Comparison of ENCODE assay signal across 22 cellular contexts in the genomic region with DNA sequence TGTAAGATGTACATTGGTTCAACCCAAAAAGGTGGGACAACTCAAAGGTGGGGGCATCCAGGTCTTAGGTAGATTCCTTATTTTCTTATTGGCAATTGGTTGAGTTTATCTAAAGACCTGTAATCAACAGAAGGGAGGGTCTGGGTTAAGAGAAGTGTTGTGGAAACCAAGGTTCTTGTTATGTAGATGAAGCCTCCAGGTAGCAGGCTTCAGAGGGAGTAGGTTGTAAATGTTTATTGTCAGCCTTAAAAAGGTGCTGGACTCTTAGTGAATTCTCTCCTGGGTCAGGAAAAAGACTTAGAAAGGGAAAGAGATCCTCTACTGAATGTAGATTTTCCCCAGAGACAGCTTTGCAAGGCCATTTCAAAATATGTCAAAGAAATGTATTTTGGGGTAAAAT.
"Had no signal": no experiment of that assay in that cellular context is flagged by ENCODE, and none has a peak within 500 bp of the region (broad histone marks: within the 10 kb centered on the region; RNA-seq: fewer than 3 reads in every experiment).

No MANE protein-coding gene starts in this region.

- H3K4me3 ChIP-seq: esophagus muscularis mucosa, gastroesophageal sphincter, left ventricle myocardium inferior, lower lobe of right lung, neural progenitor cell, ovary, smooth muscle cell, suprapubic skin, thyroid gland, upper lobe of left lung, uterus had no signal

- ATAC-seq: effector memory CD8-positive, alpha-beta T cell; gastroesophageal sphincter; left cardiac atrium; lower lobe of right lung; natural killer cell treated with Interleukin-12 subunit alpha and Interleukin-12 subunit beta and Interleukin-15 and Interleukin-18, amount 100 ng/mL, for 72 hours; right cardiac atrium; stimulated activated naive CD8-positive, alpha-beta T cell treated with anti-CD3 and anti-CD28 coated beads, Interleukin-15, Interleukin-2, amounts not matched to agents 100 U/mL and 50 U/mL, for 24 hours had no signal

- H3K36me3 ChIP-seq: esophagus muscularis mucosa, gastroesophageal sphincter, left ventricle myocardium inferior, lower lobe of right lung, neural progenitor cell, ovary, suprapubic skin, thyroid gland, upper lobe of left lung, uterus had no signal

- DNase-seq: effector memory CD8-positive, alpha-beta T cell; glutamatergic neuron; immature natural killer cell; kidney; left cardiac atrium; left ventricle myocardium inferior; lower lobe of right lung; nucleus accumbens; ovary; right cardiac atrium; stimulated activated CD4-positive, alpha-beta T cell treated with anti-CD3 and anti-CD28 coated beads, Interleukin-2, amount 100 ng/mL, for 48 hours; stimulated activated naive CD8-positive, alpha-beta T cell treated with anti-CD3 and anti-CD28 coated beads, Interleukin-15, Interleukin-2, amounts not matched to agents 100 U/mL and 50 U/mL, for 24 hours; thyroid gland; upper lobe of left lung; uterus had no signal

- H3K4me2 ChIP-seq: neural progenitor cell, smooth muscle cell had no signal

- H3K9ac ChIP-seq: neural progenitor cell had no signal

- H3K4me1 ChIP-seq: esophagus muscularis mucosa, gastroesophageal sphincter, left ventricle myocardium inferior, lower lobe of right lung, suprapubic skin, upper lobe of left lung, uterus had no signal

- H3K9me3 ChIP-seq: esophagus muscularis mucosa, gastroesophageal sphincter, lower lobe of right lung, ovary, thyroid gland, upper lobe of left lung, uterus had no signal

- H3K27me3 ChIP-seq: esophagus muscularis mucosa, gastroesophageal sphincter, neural progenitor cell, ovary, suprapubic skin, thyroid gland, upper lobe of left lung, uterus had no signal

- H3K27ac ChIP-seq: epithelial cell of prostate, esophagus muscularis mucosa, gastroesophageal sphincter, left ventricle myocardium inferior, lower lobe of right lung, neural progenitor cell, ovary, suprapubic skin, thyroid gland, upper lobe of left lung, uterus had no signal
